In genomic region chr9:132823370-132824144, GRCh38 we compare ENCODE assay signal across 1 cellular context.
TF ChIP-seq lines count a peak whose summit lies in the region.

No MANE protein-coding gene starts in this region.

TF ChIP-seq in HepG2, 621 proteins besides CTCF, POLR2A, EP300 and RAD21:
- TF ChIP-seq ZFX (CRISPR knock-in tag; IDR thresholded peaks at IDR 0.05; ENCODE audit: low read depth): 0 out of 2 replicates have a peak, but pooled peaks have one; percentile 21
- 0 out of 2 replicates have a peak, but pooled peaks have one; percentile 19 for TF ChIP-seq GABPB1 (CRISPR knock-in tag; IDR thresholded peaks at IDR 0.05)
- 0 out of 2 replicates have a peak, but pooled peaks have one; percentile 28 for TF ChIP-seq ETV5 (CRISPR knock-in tag; IDR thresholded peaks at IDR 0.05; ENCODE audit: borderline replicate concordance)
- peak; percentile 20; the same call in 1 of the 2 replicates for TF ChIP-seq STAG1 (CRISPR knock-in tag; IDR thresholded peaks at IDR 0.05)
- 0 out of 2 replicates have a peak, but pooled peaks have one; percentile 57 for TF ChIP-seq ZSCAN29 (CRISPR knock-in tag; conservative IDR thresholded peaks at IDR 0.05)
- 0 out of 2 replicates have a peak, but pooled peaks have one; percentile 32 for TF ChIP-seq ZNF891 (CRISPR knock-in tag; IDR thresholded peaks at IDR 0.05)
- TF ChIP-seq MED8 (CRISPR knock-in tag; IDR thresholded peaks at IDR 0.05; ENCODE audit: insufficient replicate concordance): no peak
- peak; percentile 24; the same call in 1 of the 2 replicates for TF ChIP-seq MAX (IDR thresholded peaks at IDR 0.05)
- no peak for TF ChIP-seq HOXA9 (CRISPR knock-in tag; IDR thresholded peaks at IDR 0.05; ENCODE audit: borderline replicate concordance)
- TF ChIP-seq ZNF687 (CRISPR knock-in tag; IDR thresholded peaks at IDR 0.05): peak; percentile 40; the same call in 1 of the 2 replicates
